Comparison of ENCODE assay signal across 10 cellular contexts in the genomic region with DNA sequence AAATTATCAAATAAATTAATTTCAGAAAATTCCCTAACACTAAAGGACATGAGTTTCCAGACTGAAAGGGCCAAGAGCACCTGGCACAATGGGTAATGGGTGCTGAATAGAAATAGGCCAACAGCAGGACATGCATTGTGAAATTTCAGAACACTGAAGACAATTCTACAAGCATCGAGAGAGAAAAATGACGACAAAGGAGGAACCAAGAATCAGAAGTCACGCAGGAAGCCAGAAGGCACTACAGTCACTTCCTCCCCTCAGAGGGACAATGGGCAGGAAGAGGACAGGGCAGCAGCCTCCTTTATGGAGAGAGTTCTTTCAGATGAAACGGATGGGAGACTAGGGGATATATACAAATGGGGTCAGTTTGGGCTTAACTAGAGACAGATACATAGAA. TPM values are rescaled to one million over a fixed set of nuclear protein-coding genes. Genes with fewer than 3 reads are reported as not detected.
DNase-seq lines count a peak whose midpoint lies in the region; ATAC-seq lines count a peak whose summit lies in the region.
"Had no signal": no experiment of that assay in that cellular context is flagged by ENCODE, and none has a peak within 500 bp of the region (broad histone marks: within the 10 kb centered on the region; RNA-seq: fewer than 3 reads in every experiment).

No MANE protein-coding gene starts in this region.

- H3K36me3 Mint-ChIP-seq in activated CD8-positive, alpha-beta memory T cell treated with anti-CD3 and anti-CD28 coated beads, Interleukin-2, amount 10 ng/mL, durations not matched to agents 7 days and 5 days = peaks cover 9% of the 10 kb centered on the region

- intact Hi-C loops in left ventricle myocardium superior (cut with micrococcal nuclease) = no loop called here

- peak overlapping the region; percentile 17 for H3K27ac ChIP-seq in substantia nigra (ENCODE audit: low read depth, low read length, poor library complexity, severe bottlenecking)
- H3K27ac ChIP-seq: A549 had no signal

- ATAC-seq in activated CD8-positive, alpha-beta memory T cell treated with anti-CD3 and anti-CD28 coated beads, Interleukin-2, amount 10 ng/mL, durations not matched to agents 7 days and 5 days = peak; percentile 61
- ATAC-seq in left ventricle myocardium superior = peak; percentile 66
- no peak for ATAC-seq in GM21515 (IDR thresholded peaks at IDR 0.05; ENCODE audit: unreplicated experiment)
- ATAC-seq: A549 had no signal

- no peak for DNase-seq in activated CD8-positive, alpha-beta memory T cell treated with anti-CD3 and anti-CD28 coated beads, Interleukin-2, amount 10 ng/mL, durations not matched to agents 7 days and 5 days
- no peak for DNase-seq in activated CD8-positive, alpha-beta memory T cell treated with anti-CD3 and anti-CD28 coated beads, Interleukin-2, amount 50 U/mL, for 4 hours
- DNase-seq in SKM-1 treated with dmso at 0.1 percent for 144 hours (lab: John Stamatoyannopoulos, UW; ENCODE audit: unreplicated experiment) = peak; percentile 63
- DNase-seq in left ventricle myocardium superior = no peak
- DNase-seq in substantia nigra (lab: John Stamatoyannopoulos, UW) = peak in 7 of 49 donors; percentile 5 to 32 (median 20)
- no peak for DNase-seq in occipital lobe (lab: John Stamatoyannopoulos, UW)
- DNase-seq in H7 = no peak
- DNase-seq: effector CD8-positive, alpha-beta T cell had no signal

- no peaks in the 10 kb centered on the region for H3K9me3 Mint-ChIP-seq in activated CD8-positive, alpha-beta memory T cell treated with anti-CD3 and anti-CD28 coated beads, Interleukin-2, amount 10 ng/mL, durations not matched to agents 7 days and 5 days (ENCODE audit: low read depth)

- no peaks in the 10 kb centered on the region; the same call in 1 of the 2 replicates for H3K36me3 ChIP-seq in H7 (replicated peaks; ENCODE audit: control insufficient read depth, insufficient read depth, low read length)

- CTCF ChIA-PET in activated CD8-positive, alpha-beta memory T cell treated with anti-CD3 and anti-CD28 coated beads, Interleukin-2, amount 10 ng/mL, durations not matched to agents 7 days and 5 days (lab: Charles Lee) = interaction anchor here (0.7 kb wide), 1 partner anchor 34 kb away, joined by 3 read pairs; no protein-coding TSS in a partner anchor

- no peak overlapping the region for H3K4me3 Mint-ChIP-seq in activated CD8-positive, alpha-beta memory T cell treated with anti-CD3 and anti-CD28 coated beads, Interleukin-2, amount 10 ng/mL, durations not matched to agents 7 days and 5 days

- H3K27me3 Mint-ChIP-seq in activated CD8-positive, alpha-beta memory T cell treated with anti-CD3 and anti-CD28 coated beads, Interleukin-2, amount 10 ng/mL, durations not matched to agents 7 days and 5 days = no peaks in the 10 kb centered on the region

- peaks cover 13% of the 10 kb centered on the region for H3K4me1 Mint-ChIP-seq in activated CD8-positive, alpha-beta memory T cell treated with anti-CD3 and anti-CD28 coated beads, Interleukin-2, amount 10 ng/mL, durations not matched to agents 7 days and 5 days

- peak overlapping the region; percentile 75 for H3K27ac Mint-ChIP-seq in activated CD8-positive, alpha-beta memory T cell treated with anti-CD3 and anti-CD28 coated beads, Interleukin-2, amount 10 ng/mL, durations not matched to agents 7 days and 5 days

- no peak overlapping the region for H3K4me3 ChIP-seq in H7 (ENCODE audit: insufficient read depth, low read depth, low read length)
- H3K4me3 ChIP-seq: A549 had no signal

- no peaks in the 10 kb centered on the region for H3K27me3 ChIP-seq in H7 (ENCODE audit: control insufficient read depth, insufficient read depth, low read length)

RNA-seq across cellular contexts. Expression of a gene that starts 22.7 kb away (rescaled TPM):
- total RNA-seq in activated CD8-positive, alpha-beta memory T cell treated with anti-CD3 and anti-CD28 coated beads, Interleukin-2, amount 10 ng/mL, durations not matched to agents 7 days and 5 days = 10 to 100 TPM; 57.0 to 82.4 TPM
- total RNA-seq in left ventricle myocardium superior = 88.3 TPM
- 50.1 TPM for total RNA-seq in occipital lobe
- total RNA-seq in H7 (2014; rRNA removed; shearing (Covaris generic)) = 119 and 138 TPM in 2 replicates

RNA-seq across cellular contexts. Expression of a gene that starts 29.6 kb away (rescaled TPM):
- total RNA-seq in activated CD8-positive, alpha-beta memory T cell treated with anti-CD3 and anti-CD28 coated beads, Interleukin-2, amount 10 ng/mL, durations not matched to agents 7 days and 5 days = 100 to 1,000 TPM; 548 to 587 TPM
- 32.6 TPM for total RNA-seq in left ventricle myocardium superior
- total RNA-seq in occipital lobe = 40.9 TPM
- total RNA-seq in H7 (2014; rRNA removed; shearing (Covaris generic)) = 294 and 304 TPM in 2 replicates

RNA-seq across cellular contexts. Expression of a gene that starts 36.6 kb away (rescaled TPM):
- 10 to 100 TPM; 62.2 to 63.5 TPM for total RNA-seq in activated CD8-positive, alpha-beta memory T cell treated with anti-CD3 and anti-CD28 coated beads, Interleukin-2, amount 10 ng/mL, durations not matched to agents 7 days and 5 days
- total RNA-seq in left ventricle myocardium superior (68.9 TPM), occipital lobe (67.2 TPM)
- 25.1 and 27.5 TPM in 2 replicates for total RNA-seq in H7 (2014; rRNA removed; shearing (Covaris generic))
